25 cellular contexts compared by ENCODE assay signal in the genomic region with DNA sequence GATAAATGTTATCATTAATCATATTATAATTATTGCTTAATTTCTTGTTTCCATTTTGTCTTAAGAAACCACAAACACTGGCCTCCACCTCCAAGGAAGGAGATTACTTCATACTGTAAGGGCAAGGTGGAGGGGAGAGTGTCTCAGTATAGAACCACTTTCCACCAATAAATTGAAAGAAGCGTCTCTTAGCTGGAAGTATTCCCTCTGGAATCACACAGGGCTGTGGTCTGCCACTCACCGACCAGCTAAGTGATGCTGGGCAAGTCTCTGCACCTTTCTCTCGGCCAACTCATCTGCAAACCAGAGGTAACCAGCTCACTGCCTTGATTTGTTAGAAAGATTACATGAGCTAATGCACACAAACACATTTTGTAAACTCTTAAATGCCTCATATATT.
"Had no signal": no experiment of that assay in that cellular context is flagged by ENCODE, and none has a peak within 500 bp of the region (broad histone marks: within the 10 kb centered on the region; RNA-seq: fewer than 3 reads in every experiment).

No MANE protein-coding gene starts in this region.

- ATAC-seq: left lung; lower lobe of right lung; right cardiac atrium; stimulated activated naive B cell treated with anti-CD40 and anti-IgM and Interleukin-4, amounts not matched to agents 10 μg/mL and 1 μg/mL and 100 μg/mL, for 72 hours had no signal

- H3K27ac Mint-ChIP-seq: activated B cell treated with CpG ODN at 0.5 μM for 24 hours; activated naive CD4-positive, alpha-beta T cell treated with anti-CD3 and anti-CD28 coated beads for 36 hours; brain; dendritic cell treated with granulocyte-macrophage colony-stimulating factor and Interleukin-4, amounts not matched to agents 40 ng/mL and 50 ng/mL, for 4 days; endodermal cell; nephron; stimulated activated naive B cell treated with anti-CD40 and anti-IgM and Interleukin-4, amounts not matched to agents 10 μg/mL and 1 μg/mL and 100 μg/mL, for 72 hours; T-helper 2 cell treated with Interferon-gamma antibody and Interleukin-4, amounts not matched to agents 5 μg/mL and 100 μg/mL, for 36 hours had no signal

- H3K4me3 ChIP-seq: adrenal gland, ascending aorta, esophagus squamous epithelium, left lung, lower lobe of right lung, stomach, tibial nerve had no signal

- H3K9me3 ChIP-seq: adrenal gland, esophagus squamous epithelium, left lung, stomach, tibial nerve had no signal

- H3K4me1 ChIP-seq: lower lobe of right lung had no signal

- H3K27me3 ChIP-seq: adrenal gland, ascending aorta, esophagus squamous epithelium, left lung, stomach, tibial nerve had no signal

- H3K4me3 Mint-ChIP-seq: activated B cell treated with CpG ODN at 0.5 μM for 24 hours; activated naive CD4-positive, alpha-beta T cell treated with anti-CD3 and anti-CD28 coated beads for 36 hours; brain; dendritic cell treated with granulocyte-macrophage colony-stimulating factor and Interleukin-4, amounts not matched to agents 40 ng/mL and 50 ng/mL, for 4 days; endodermal cell; nephron; stimulated activated naive B cell treated with anti-CD40 and anti-IgM and Interleukin-4, amounts not matched to agents 10 μg/mL and 1 μg/mL and 100 μg/mL, for 72 hours; T-helper 2 cell treated with Interferon-gamma antibody and Interleukin-4, amounts not matched to agents 5 μg/mL and 100 μg/mL, for 36 hours had no signal

- FAIRE-seq: frontal cortex had no signal

- H3K27ac ChIP-seq: adrenal gland, ascending aorta, esophagus squamous epithelium, left lung, lower lobe of right lung, stomach, tibial nerve had no signal

- H3K27me3 Mint-ChIP-seq: brain; dendritic cell treated with granulocyte-macrophage colony-stimulating factor and Interleukin-4, amounts not matched to agents 40 ng/mL and 50 ng/mL, for 4 days had no signal

- DNase-seq: activated B cell treated with CpG ODN at 0.5 μM for 24 hours; activated CD4-positive, alpha-beta T cell treated with anti-CD3 and anti-CD28 coated beads, Interleukin-2, amount 50 U/mL, for 4 hours; activated effector memory CD4-positive, alpha-beta T cell treated with Interleukin-2 at 50 U/mL for 16 hours; activated T-cell treated with anti-CD3 and anti-CD28 coated beads for 4 hours; adrenal gland; central memory CD4-positive, alpha-beta T cell; endodermal cell; esophagus squamous epithelium; left lung; lower lobe of right lung; mesendoderm; posterior cingulate gyrus; right cardiac atrium; stimulated activated CD4-positive, alpha-beta T cell treated with anti-CD3 and anti-CD28 coated beads, Interleukin-15, amount 100 ng/mL, for 24 hours; stimulated activated CD4-positive, alpha-beta T cell treated with anti-CD3 and anti-CD28 coated beads, Interleukin-2, amount 100 ng/mL, for 24 hours; stimulated activated naive B cell treated with anti-CD40 and anti-IgM and Interleukin-4, amounts not matched to agents 10 μg/mL and 1 μg/mL and 100 μg/mL, for 72 hours; stomach had no signal

- H3K4me1 Mint-ChIP-seq: activated B cell treated with CpG ODN at 0.5 μM for 24 hours; stimulated activated naive B cell treated with anti-CD40 and anti-IgM and Interleukin-4, amounts not matched to agents 10 μg/mL and 1 μg/mL and 100 μg/mL, for 72 hours had no signal

- H3K36me3 ChIP-seq: adrenal gland, ascending aorta, esophagus squamous epithelium, left lung, lower lobe of right lung, stomach, tibial nerve had no signal
